ENCODE assay signal across 11 cellular contexts in genomic region chr5:131230406-131230805, GRCh38. TPM values are rescaled to one million over a fixed set of nuclear protein-coding genes. Genes with fewer than 3 reads are reported as not detected.
A peak's percentile ranks its signal among the peaks of the same experiment; 100 is the strongest.
DNase-seq lines count a peak whose midpoint lies in the region; ATAC-seq, FAIRE-seq and TF ChIP-seq lines count a peak whose summit lies in the region.
"Had no signal": no experiment of that assay in that cellular context is flagged by ENCODE, and none has a peak within 500 bp of the region (broad histone marks: within the 10 kb centered on the region; RNA-seq: fewer than 3 reads in every experiment).

No MANE protein-coding gene starts in this region.

- 20% methylated on average over 5 of the region's 5 CpGs for WGBS in GM12878 (ENCODE audit: insufficient coverage, insufficient replicate concordance, low lambda C conversion rate, missing lambda C conversion rate)
- WGBS in ovary, 3 donors = 59 to 74% (median 63%) methylated on average over 5 of the region's 5 CpGs
- WGBS in adrenal gland, 4 donors = 83 to 86% (median 85%) methylated on average over 5 of the region's 5 CpGs

- H3K36me3 ChIP-seq in GM12878 (ENCODE audit: control insufficient read depth in 2 of 2, insufficient read depth in 2 of 2, low read length in 1 of 2) = peaks cover 0 to 9% of the 10 kb centered on the region in 2 experiments; a peak in 2 of 4 replicates
- no peaks in the 10 kb centered on the region for H3K36me3 ChIP-seq in ovary
- no peaks in the 10 kb centered on the region for H3K36me3 ChIP-seq in adrenal gland (replicated peaks in 1 of 2)
- H3K36me3 ChIP-seq: esophagus muscularis mucosa had no signal

- intact Hi-C loops in GM12878 (cut with micrococcal nuclease; ENCODE audit: unreplicated experiment) (no loop called here), ovary (cut with DNase I) (no loop called here), adrenal gland (cut with DNase I) (no loop called here)

- SMC1A ChIA-PET in GM12878 (lab: Charles Lee; ENCODE audit: uncharacterized antibody, unreplicated experiment) = interaction anchor here (1.1 to 26.7 kb wide), 6 partner anchors 8 to 165 kb away, joined by 3 to 1218 read pairs (median 4); partner anchors contain the start of gene CDC42SE2

- peaks cover 34% of the 10 kb centered on the region for H3K79me2 ChIP-seq in GM12878 (ENCODE audit: control insufficient read depth, insufficient read depth, low read length)

- peak; percentile 7 for DNase-seq in G401 (ENCODE audit: low spot score)
- no peak for DNase-seq in GM12878 (ENCODE audit: low read depth, low spot score)
- DNase-seq in ovary = no peak
- no peak for DNase-seq in adrenal gland
- DNase-seq: GDM1, psoas muscle had no signal

- CTCF ChIA-PET in GM12878 (lab: Yijun Ruan, JAX) = interaction anchor here (1.0 to 1.1 kb wide), 3 partner anchors 20 to 1007 kb away, joined by 3 to 4 read pairs (median 3); no protein-coding TSS in a partner anchor

- H3K4me3 ChIP-seq in GM12878 (peak overlapping the region; percentile 6), ovary (no peak overlapping the region), adrenal gland (no peak overlapping the region)
- H3K4me3 ChIP-seq: esophagus muscularis mucosa, psoas muscle had no signal

- no peak for TF ChIP-seq POLR2A in GM12878 (IDR thresholded peaks at IDR 0.05; ENCODE audit: low read depth, low read length)
- TF ChIP-seq POLR2A in ovary (IDR thresholded peaks at IDR 0.05) = no peak
- TF ChIP-seq POLR2A in adrenal gland (IDR thresholded peaks at IDR 0.05) = no peak

- no peaks in the 10 kb centered on the region for H3K9me3 ChIP-seq in GM12878 (replicated peaks; ENCODE audit: control insufficient read depth, insufficient read depth, low read length)
- no peaks in the 10 kb centered on the region for H3K9me3 ChIP-seq in ovary
- H3K9me3 ChIP-seq in adrenal gland (replicated peaks in 1 of 3) = no peaks in the 10 kb centered on the region
- H3K9me3 ChIP-seq: esophagus muscularis mucosa, psoas muscle had no signal

- TF ChIP-seq CTCF in GM12878 (IDR thresholded peaks at IDR 0.05 in 2 of 3, conservative IDR thresholded peaks at IDR 0.05 in 1 of 3; ENCODE audit: control insufficient read depth in 2 of 3, extremely low read depth in 1 of 3, insufficient read depth in 1 of 3, low read depth in 3 of 3, low read length in 3 of 3) = no peak
- TF ChIP-seq CTCF in ovary (IDR thresholded peaks at IDR 0.05) = no peak
- TF ChIP-seq CTCF in adrenal gland (IDR thresholded peaks at IDR 0.05) = no peak

- no peak overlapping the region for H3K9ac ChIP-seq in GM12878 (ENCODE audit: control insufficient read depth, insufficient read depth, low read length)

- in situ Hi-C loops in G401 (cut with HindIII; ENCODE audit: low sequenced_read_pairs) (no loop called here), GM12878 (cut with MboI) (no loop called here)

- TF ChIP-seq EP300 in GM12878 (IDR thresholded peaks at IDR 0.05; ENCODE audit: borderline replicate concordance in 1 of 2, control insufficient read depth in 1 of 2, low read depth in 2 of 2, low read length in 2 of 2) (no peak), ovary (IDR thresholded peaks at IDR 0.05) (no peak)

- no peaks in the 10 kb centered on the region for H4K20me1 ChIP-seq in GM12878 (ENCODE audit: control insufficient read depth, insufficient read depth)

- no peak for TF ChIP-seq RAD21 in GM12878 (IDR thresholded peaks at IDR 0.05; ENCODE audit: insufficient read depth, low read depth, low read length)

- POLR2A ChIA-PET in GM12878 (lab: Charles Lee) = interaction anchor here (0.7 to 12.7 kb wide), 3 partner anchors 8 to 22 kb away, joined by 3 to 141 read pairs (median 3); no protein-coding TSS in a partner anchor

- TSS peak; percentile 10 for BruUV-seq in GM12878 (replicated peaks; lab: Mats Ljungman, UMichigan)

- no peaks in the 10 kb centered on the region for H3K27me3 ChIP-seq in GM12878 (replicated peaks in 1 of 2; ENCODE audit: control insufficient read depth in 2 of 2, insufficient read depth in 2 of 2, low read length in 1 of 2)
- H3K27me3 ChIP-seq in ovary = no peaks in the 10 kb centered on the region
- H3K27me3 ChIP-seq in adrenal gland = no peaks in the 10 kb centered on the region
- H3K27me3 ChIP-seq: esophagus muscularis mucosa had no signal

- FAIRE-seq in GM12878 (lab: Jason Lieb, UNC) = no peak

- RAD21 ChIA-PET in GM12878 (lab: Charles Lee; ENCODE audit: unreplicated experiment) = interaction anchor here (0.9 to 2.4 kb wide), 5 partner anchors 15 to 67 kb away, joined by 3 to 11 read pairs (median 5); no protein-coding TSS in a partner anchor

- H3K4me1 ChIP-seq in GM12878 (ENCODE audit: control insufficient read depth, insufficient read depth, low read length) = peaks cover 14% of the 10 kb centered on the region; the same call in 1 of the 2 replicates
- H3K4me1 ChIP-seq in ovary (ENCODE audit: insufficient read depth) = no peaks in the 10 kb centered on the region
- no peaks in the 10 kb centered on the region for H3K4me1 ChIP-seq in adrenal gland (replicated peaks in 1 of 2)
- H3K4me1 ChIP-seq: psoas muscle had no signal

- H3K4me2 ChIP-seq in GM12878 (ENCODE audit: control insufficient read depth, insufficient read depth) = peak overlapping the region; percentile 77

- ATAC-seq in GM21367 (IDR thresholded peaks at IDR 0.05; ENCODE audit: unreplicated experiment) = peak; percentile 82
- peak; percentile 51 for ATAC-seq in HG03457 (IDR thresholded peaks at IDR 0.05; ENCODE audit: unreplicated experiment)
- ATAC-seq in GM12878 = peak; percentile 89
- ATAC-seq in HG03108 (IDR thresholded peaks at IDR 0.05; ENCODE audit: unreplicated experiment) = no peak
- no peak for ATAC-seq in HG03097 (IDR thresholded peaks at IDR 0.05; ENCODE audit: low FRiP score, unreplicated experiment)
- ATAC-seq: psoas muscle had no signal

- H2AFZ ChIP-seq in GM12878 (ENCODE audit: control insufficient read depth, low read depth, low read length) = peak overlapping the region; percentile 16; the same call in 1 of the 2 replicates

- H3K27ac ChIP-seq in GM12878 (ENCODE audit: control insufficient read depth, insufficient read depth) (peak overlapping the region; percentile 38), ovary (no peak overlapping the region), adrenal gland (no peak overlapping the region)
- H3K27ac ChIP-seq: esophagus muscularis mucosa, psoas muscle had no signal

TF ChIP-seq in GM12878, 131 proteins besides CTCF, POLR2A, EP300 and RAD21 (continues in another document):
- TF ChIP-seq RUNX3 (IDR thresholded peaks at IDR 0.05; ENCODE audit: low read length) (peak; percentile 87), CEBPB (IDR thresholded peaks at IDR 0.05; ENCODE audit: borderline replicate concordance in 1 of 2, low read depth in 2 of 2, low read length in 2 of 2) (no peak), NFIC (IDR thresholded peaks at IDR 0.05; ENCODE audit: low read depth, low read length) (no peak), EED (IDR thresholded peaks at IDR 0.05; ENCODE audit: low read depth) (no peak), BACH1 (IDR thresholded peaks at IDR 0.05; ENCODE audit: borderline replicate concordance) (no peak), KDM1A (IDR thresholded peaks at IDR 0.05; ENCODE audit: borderline replicate concordance) (no peak), SIX5 (IDR thresholded peaks at IDR 0.05; ENCODE audit: low read depth, low read length, severe bottlenecking) (peak; percentile 75)

RNA-seq across cellular contexts. Expression of gene CDC42SE2, which starts 33.4 kb away (rescaled TPM):
- 30.0 and 53.1 TPM in 2 replicates for total RNA-seq in G401 (2014; rRNA removed; shearing (Covaris generic))
- 137 and 144 TPM in 2 replicates for total RNA-seq in GM12878 (2013; cell fraction: nucleolus; rRNA removed)
- total RNA-seq in GM12878 (2014; rRNA removed) = 81.7 and 101 TPM in 2 replicates
- 90.7 and 91.1 TPM in 2 replicates for total RNA-seq in GM12878 (2014; rRNA removed; fragmentation: Illumina TruSeq; extraction: Trizol)
- 75.6 and 76.0 TPM in 2 replicates for total RNA-seq in GM12878 (2021)
- 54.3 TPM for polyA plus RNA-seq in GM12878 (2011; ENCODE audit: low read depth)
- 148 and 215 TPM in 2 replicates for polyA plus RNA-seq in GM12878 (2011; rRNA removed)
- polyA plus RNA-seq in GM12878 (2011; cell fraction: cytosol; rRNA removed) = 43.4 and 63.0 TPM in 2 replicates
- 39.5 and 43.8 TPM in 2 replicates for polyA plus RNA-seq in GM12878 (2011; cell fraction: nucleus; rRNA removed)
- polyA plus RNA-seq in GM12878 (2012) = 80.9 and 89.2 TPM in 2 replicates
- polyA plus RNA-seq in GM12878 (2014; fragmentation: Illumina TruSeq; extraction: Trizol) = 75.2 and 106 TPM in 2 replicates
- polyA plus RNA-seq in GM12878 (2014; fragmentation: Nextera tagmentation; extraction: Ambion mirVana) = 10 to 100 TPM; 57.0 to 78.8 TPM
- polyA plus RNA-seq in GM12878 (2014; rRNA removed) = 57.2 and 62.0 TPM in 2 replicates
- 100 to 1,000 TPM; 113 to 116 TPM for polyA plus RNA-seq in GM12878 (2016; fragmentation: Nextera tagmentation; extraction: Ambion mirVana)
- 107 and 140 TPM in 2 replicates for polyA minus RNA-seq in GM12878 (2011; rRNA and poly(A)+ RNA removed)
- polyA minus RNA-seq in GM12878 (2011; cell fraction: cytosol; rRNA and poly(A)+ RNA removed) = 46.4 and 47.3 TPM in 2 replicates
- polyA minus RNA-seq in GM12878 (2011; cell fraction: nucleus; rRNA and poly(A)+ RNA removed) = 30.0 and 58.6 TPM in 2 replicates
- 10 to 100 TPM; 18.0 to 37.6 (median 23.7) TPM for total RNA-seq in ovary
- 10 to 100 TPM; 22.0 to 26.8 TPM for polyA plus RNA-seq in ovary
- 10 to 100 TPM; 16.4 to 26.7 (median 19.2) TPM for total RNA-seq in adrenal gland
- polyA plus RNA-seq in adrenal gland = 10 to 100 TPM in 1 of 3 donors, 1 to 10 TPM in 2; 5.1 to 21.4 (median 8.2) TPM

RNA-seq across cellular contexts. Expression of gene LYRM7, which starts 59.7 kb away (rescaled TPM):
- total RNA-seq in G401 (2014; rRNA removed; shearing (Covaris generic)) = 2.8 and 5.2 TPM in 2 replicates
- total RNA-seq in GM12878 (2013; cell fraction: nucleolus; rRNA removed) = 15.3 and 23.4 TPM in 2 replicates
- total RNA-seq in GM12878 (2014; rRNA removed) = 15.1 and 19.6 TPM in 2 replicates
- total RNA-seq in GM12878 (2014; rRNA removed; fragmentation: Illumina TruSeq; extraction: Trizol) = 17.6 and 21.7 TPM in 2 replicates
- 13.7 and 13.9 TPM in 2 replicates for total RNA-seq in GM12878 (2021)
- 2.7 TPM for polyA plus RNA-seq in GM12878 (2011; ENCODE audit: low read depth)
- polyA plus RNA-seq in GM12878 (2011; rRNA removed) = 9.2 and 21.4 TPM in 2 replicates
- polyA plus RNA-seq in GM12878 (2011; cell fraction: cytosol; rRNA removed) = 3.6 and 3.7 TPM in 2 replicates
- polyA plus RNA-seq in GM12878 (2011; cell fraction: nucleus; rRNA removed) = 1.4 and 1.5 TPM in 2 replicates
- polyA plus RNA-seq in GM12878 (2012) = 7.1 and 8.1 TPM in 2 replicates
- 17.9 and 21.8 TPM in 2 replicates for polyA plus RNA-seq in GM12878 (2014; fragmentation: Illumina TruSeq; extraction: Trizol)
- polyA plus RNA-seq in GM12878 (2014; fragmentation: Nextera tagmentation; extraction: Ambion mirVana) = 10 to 100 TPM; 25.8 to 45.7 TPM
- polyA plus RNA-seq in GM12878 (2014; rRNA removed) = 8.6 and 18.7 TPM in 2 replicates
- polyA plus RNA-seq in GM12878 (2016; fragmentation: Nextera tagmentation; extraction: Ambion mirVana) = 10 to 100 TPM; 61.0 to 68.8 TPM
- 2.2 and 2.3 TPM in 2 replicates for polyA minus RNA-seq in GM12878 (2011; rRNA and poly(A)+ RNA removed)
- 1.7 and 2.4 TPM in 2 replicates for polyA minus RNA-seq in GM12878 (2011; cell fraction: cytosol; rRNA and poly(A)+ RNA removed)
- 0.85 and 1.2 TPM in 2 replicates for polyA minus RNA-seq in GM12878 (2011; cell fraction: nucleus; rRNA and poly(A)+ RNA removed)
- total RNA-seq in ovary = 10 to 100 TPM in 3 of 7 donors, 1 to 10 TPM in 4; 3.9 to 17.9 (median 9.8) TPM
- polyA plus RNA-seq in ovary = 1 to 10 TPM; 4.8 to 9.0 TPM
- 10 to 100 TPM in 5 of 8 donors, 1 to 10 TPM in 3; 3.0 to 14.5 (median 10.6) TPM for total RNA-seq in adrenal gland
- 10 to 100 TPM in 1 of 3 donors, 1 to 10 TPM in 2; 2.0 to 14.5 (median 3.1) TPM for polyA plus RNA-seq in adrenal gland

Comparison
In these comparisons a context has a peak if more than half of its experiments do, and no peak if none do; other contexts are left out.
1. ATAC-seq: peak in GM21367 (single experiment), HG03457 (single experiment) and GM12878 (single experiment); none in HG03108 (single experiment) and HG03097 (single experiment).